ENCODE assay signal across 1 cellular context in the genomic region with DNA sequence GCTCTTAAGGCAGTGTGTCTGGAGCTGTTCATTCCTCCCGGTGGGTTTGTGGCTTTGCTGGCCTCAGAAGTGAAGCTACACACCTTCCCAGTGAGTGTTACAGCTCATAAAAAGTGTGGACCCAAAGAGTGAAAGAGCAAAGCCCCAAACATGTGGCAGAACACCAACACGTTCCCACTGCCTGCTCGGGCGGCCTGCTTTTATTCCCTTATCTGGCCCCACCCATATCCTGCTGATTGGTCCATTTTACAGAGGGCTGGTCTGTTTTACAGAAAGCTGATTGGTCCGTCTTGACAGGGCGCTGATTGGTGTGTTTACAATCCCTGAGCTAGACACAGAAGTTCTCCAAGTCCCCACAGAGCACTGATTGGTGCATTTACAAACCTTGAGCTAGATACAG.
TF ChIP-seq lines count a peak whose summit lies in the region.

No MANE protein-coding gene starts in this region.

TF ChIP-seq in HEK293, 187 proteins besides CTCF, POLR2A, EP300 and RAD21 (continued from another document):
- TF ChIP-seq, protein P1, sequence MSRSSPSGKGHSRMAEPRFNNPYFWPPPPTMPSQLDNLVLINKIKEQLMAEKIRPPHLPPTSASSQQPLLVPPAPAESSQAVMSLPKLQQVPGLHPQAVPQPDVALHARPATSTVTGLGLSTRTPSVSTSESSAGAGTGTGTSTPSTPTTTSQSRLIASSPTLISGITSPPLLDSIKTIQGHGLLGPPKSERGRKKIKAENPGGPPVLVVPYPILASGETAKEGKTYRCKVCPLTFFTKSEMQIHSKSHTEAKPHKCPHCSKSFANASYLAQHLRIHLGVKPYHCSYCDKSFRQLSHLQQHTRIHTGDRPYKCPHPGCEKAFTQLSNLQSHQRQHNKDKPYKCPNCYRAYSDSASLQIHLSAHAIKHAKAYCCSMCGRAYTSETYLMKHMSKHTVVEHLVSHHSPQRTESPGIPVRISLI (tag by site-specific recombination; IDR thresholded peaks at IDR 0.05), result no peak
- TF ChIP-seq SP2 (tag by site-specific recombination; IDR thresholded peaks at IDR 0.05), result 0 out of 2 replicates have a peak, but pooled peaks have one; percentile 26
- no peak for TF ChIP-seq ZNF843 (tag by site-specific recombination; IDR thresholded peaks at IDR 0.05)
- TF ChIP-seq, protein P2, sequence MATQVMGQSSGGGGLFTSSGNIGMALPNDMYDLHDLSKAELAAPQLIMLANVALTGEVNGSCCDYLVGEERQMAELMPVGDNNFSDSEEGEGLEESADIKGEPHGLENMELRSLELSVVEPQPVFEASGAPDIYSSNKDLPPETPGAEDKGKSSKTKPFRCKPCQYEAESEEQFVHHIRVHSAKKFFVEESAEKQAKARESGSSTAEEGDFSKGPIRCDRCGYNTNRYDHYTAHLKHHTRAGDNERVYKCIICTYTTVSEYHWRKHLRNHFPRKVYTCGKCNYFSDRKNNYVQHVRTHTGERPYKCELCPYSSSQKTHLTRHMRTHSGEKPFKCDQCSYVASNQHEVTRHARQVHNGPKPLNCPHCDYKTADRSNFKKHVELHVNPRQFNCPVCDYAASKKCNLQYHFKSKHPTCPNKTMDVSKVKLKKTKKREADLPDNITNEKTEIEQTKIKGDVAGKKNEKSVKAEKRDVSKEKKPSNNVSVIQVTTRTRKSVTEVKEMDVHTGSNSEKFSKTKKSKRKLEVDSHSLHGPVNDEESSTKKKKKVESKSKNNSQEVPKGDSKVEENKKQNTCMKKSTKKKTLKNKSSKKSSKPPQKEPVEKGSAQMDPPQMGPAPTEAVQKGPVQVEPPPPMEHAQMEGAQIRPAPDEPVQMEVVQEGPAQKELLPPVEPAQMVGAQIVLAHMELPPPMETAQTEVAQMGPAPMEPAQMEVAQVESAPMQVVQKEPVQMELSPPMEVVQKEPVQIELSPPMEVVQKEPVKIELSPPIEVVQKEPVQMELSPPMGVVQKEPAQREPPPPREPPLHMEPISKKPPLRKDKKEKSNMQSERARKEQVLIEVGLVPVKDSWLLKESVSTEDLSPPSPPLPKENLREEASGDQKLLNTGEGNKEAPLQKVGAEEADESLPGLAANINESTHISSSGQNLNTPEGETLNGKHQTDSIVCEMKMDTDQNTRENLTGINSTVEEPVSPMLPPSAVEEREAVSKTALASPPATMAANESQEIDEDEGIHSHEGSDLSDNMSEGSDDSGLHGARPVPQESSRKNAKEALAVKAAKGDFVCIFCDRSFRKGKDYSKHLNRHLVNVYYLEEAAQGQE (tag by site-specific recombination; IDR thresholded peaks at IDR 0.05), result no peak
- TF ChIP-seq TCF7L2 (IDR thresholded peaks at IDR 0.05; ENCODE audit: borderline replicate concordance, low read depth, low read length), result no peak
- no peak for TF ChIP-seq ZNF768 (tag by site-specific recombination; IDR thresholded peaks at IDR 0.05)
- TF ChIP-seq YY2 (tag by site-specific recombination; IDR thresholded peaks at IDR 0.05), result no peak
TF ChIP-seq in HEK293: peak in this region for 1.
